Comparison of ENCODE assay signal across 8 cellular contexts in genomic region chr1:8031176-8031785, GRCh38. TPM values are rescaled to one million over a fixed set of nuclear protein-coding genes. Genes with fewer than 3 reads are reported as not detected.
DNase-seq lines count a peak whose midpoint lies in the region; ATAC-seq and TF ChIP-seq lines count a peak whose summit lies in the region.

No MANE protein-coding gene starts in this region.

- H3K4me1 ChIP-seq in HAP-1 (peaks cover 3% of the 10 kb centered on the region; the same call in 1 of the 2 replicates), tibial artery (peaks cover 0 to 35% (median 26%) of the 10 kb centered on the region in 4 donors)

- TF ChIP-seq CTCF in fibroblast of pulmonary artery (IDR thresholded peaks at IDR 0.05; ENCODE audit: low read length, missing control alignments) (peak; percentile 57), tibial artery (IDR thresholded peaks at IDR 0.05) (peak; percentile 66 to 79)

- peaks cover 4 to 6% of the 10 kb centered on the region in 2 donors for H3K36me3 Mint-ChIP-seq in stimulated activated naive B cell treated with anti-CD40 and anti-IgM and Interleukin-4, amounts not matched to agents 10 μg/mL and 1 μg/mL and 100 μg/mL, for 72 hours

- H3K27me3 ChIP-seq in HAP-1 (ENCODE audit: low read depth) (peaks cover 19% of the 10 kb centered on the region), tibial artery (no peaks in the 10 kb centered on the region)

- no peaks in the 10 kb centered on the region for H3K9me3 Mint-ChIP-seq in stimulated activated naive B cell treated with anti-CD40 and anti-IgM and Interleukin-4, amounts not matched to agents 10 μg/mL and 1 μg/mL and 100 μg/mL, for 72 hours

- no peak overlapping the region for H3K27ac Mint-ChIP-seq in stimulated activated naive B cell treated with anti-CD40 and anti-IgM and Interleukin-4, amounts not matched to agents 10 μg/mL and 1 μg/mL and 100 μg/mL, for 72 hours

- H3K27ac ChIP-seq in tibial artery: peak overlapping the region in 1 of 2 donors; percentile 27

- peaks cover 16 to 23% of the 10 kb centered on the region in 2 donors for H3K27me3 Mint-ChIP-seq in stimulated activated naive B cell treated with anti-CD40 and anti-IgM and Interleukin-4, amounts not matched to agents 10 μg/mL and 1 μg/mL and 100 μg/mL, for 72 hours

- intact Hi-C loops in tibial artery (cut with DNase I; ENCODE audit: low total_unique reads): loop anchor here (10.0 kb wide), 1 partner anchor 204 kb away; no protein-coding TSS in a partner anchor

- no peak overlapping the region for H3K4me3 ChIP-seq in HAP-1
- no peak overlapping the region for H3K4me3 ChIP-seq in fibroblast of pulmonary artery (replicated peaks; ENCODE audit: low read depth, low read length)
- no peak overlapping the region for H3K4me3 ChIP-seq in tibial artery

- peak; percentile 64 for DNase-seq in CD1c-positive myeloid dendritic cell (ENCODE audit: extremely low spot score)
- peak; percentile 27 to 42 for DNase-seq in HAP-1 (ENCODE audit: low spot score in 2 of 2)
- DNase-seq in SK-MEL-5 (ENCODE audit: low read depth, low spot score): peak; percentile 37
- peak; percentile 84 for DNase-seq in fibroblast of pulmonary artery (ENCODE audit: low read depth)
- no peak for DNase-seq in tibial artery
- DNase-seq in HuH-7 (ENCODE audit: low spot score): no peak
- DNase-seq in stimulated activated naive B cell treated with anti-CD40 and anti-IgM and Interleukin-4, amounts not matched to agents 10 μg/mL and 1 μg/mL and 100 μg/mL, for 72 hours: no peak

- H3K4me3 Mint-ChIP-seq in stimulated activated naive B cell treated with anti-CD40 and anti-IgM and Interleukin-4, amounts not matched to agents 10 μg/mL and 1 μg/mL and 100 μg/mL, for 72 hours: no peak overlapping the region

- no peak for ATAC-seq in stimulated activated naive B cell treated with anti-CD40 and anti-IgM and Interleukin-4, amounts not matched to agents 10 μg/mL and 1 μg/mL and 100 μg/mL, for 72 hours (replicated peaks)
- ATAC-seq in GM19328 (IDR thresholded peaks at IDR 0.05; ENCODE audit: unreplicated experiment): no peak

- peaks cover 7% of the 10 kb centered on the region in 2 donors for H3K4me1 Mint-ChIP-seq in stimulated activated naive B cell treated with anti-CD40 and anti-IgM and Interleukin-4, amounts not matched to agents 10 μg/mL and 1 μg/mL and 100 μg/mL, for 72 hours

- no peaks in the 10 kb centered on the region for H3K9me3 ChIP-seq in HAP-1
- H3K9me3 ChIP-seq in tibial artery: no peaks in the 10 kb centered on the region

- no peaks in the 10 kb centered on the region for H3K36me3 ChIP-seq in HAP-1 (replicated peaks)
- no peaks in the 10 kb centered on the region for H3K36me3 ChIP-seq in tibial artery

- in situ Hi-C loops in HAP-1 (cut with MboI; ENCODE audit: low sequenced_read_pairs): no loop called here
- in situ Hi-C loops in SK-MEL-5 (cut with HindIII; ENCODE audit: low pct_unique_long_range_greater_than_20kb, low sequenced_read_pairs): no loop called here

RNA-seq across cellular contexts. Expression of gene ERRFI1, which starts 5.2 kb away (rescaled TPM):
- 8.6 and 9.2 TPM in 2 replicates for total RNA-seq in SK-MEL-5 (2014; rRNA removed; shearing (Covaris generic))
- 34.8 and 38.1 TPM in 2 replicates for polyA plus RNA-seq in SK-MEL-5 (2015; cell fraction: cytosol; rRNA removed)
- polyA plus RNA-seq in SK-MEL-5 (2015; cell fraction: nucleus; rRNA removed): 29.7 and 37.4 TPM in 2 replicates

Comparison
In these comparisons a context has a peak if more than half of its experiments do, and no peak if none do; other contexts are left out.
1. DNase-seq: peak in CD1c-positive myeloid dendritic cell (single experiment), HAP-1 (2 of 2), SK-MEL-5 (single experiment) and fibroblast of pulmonary artery (single experiment); none in tibial artery (0 of 2), HuH-7 (single experiment) and stimulated activated naive B cell treated with anti-CD40 and anti-IgM and Interleukin-4, amounts not matched to agents 10 μg/mL and 1 μg/mL and 100 μg/mL, for 72 hours (single experiment).